In genomic region chr7:12722136-12722535, GRCh38 we compare ENCODE assay signal across 1 cellular context.
TF ChIP-seq lines count a peak whose summit lies in the region.

No MANE protein-coding gene starts in this region.

TF ChIP-seq in IMR-90, 13 proteins besides CTCF, POLR2A, EP300 and RAD21:
- TF ChIP-seq ELK1 (IDR thresholded peaks at IDR 0.05; ENCODE audit: borderline replicate concordance, low read depth, low read length) = no peak
- no peak for TF ChIP-seq MXI1 (IDR thresholded peaks at IDR 0.05; ENCODE audit: borderline replicate concordance, low read depth, low read length)
- TF ChIP-seq SMC3 (IDR thresholded peaks at IDR 0.05; ENCODE audit: low read depth, low read length) = no peak
- no peak for TF ChIP-seq RCOR1 (IDR thresholded peaks at IDR 0.05; ENCODE audit: insufficient replicate concordance, low read length)
- no peak for TF ChIP-seq MAZ (IDR thresholded peaks at IDR 0.05; ENCODE audit: borderline replicate concordance, low read depth, low read length)
- TF ChIP-seq MAFK (IDR thresholded peaks at IDR 0.05; ENCODE audit: low read depth, low read length) = no peak
- no peak for TF ChIP-seq USF2 (IDR thresholded peaks at IDR 0.05; ENCODE audit: low read depth, low read length)
- TF ChIP-seq CHD1 (IDR thresholded peaks at IDR 0.05; ENCODE audit: low read depth, low read length) = no peak
- TF ChIP-seq NFE2L2 (IDR thresholded peaks at IDR 0.05; ENCODE audit: low read depth, low read length) = no peak
- TF ChIP-seq FOS (IDR thresholded peaks at IDR 0.05; ENCODE audit: low read depth, low read length) = no peak
- TF ChIP-seq CEBPB (IDR thresholded peaks at IDR 0.05; ENCODE audit: low read depth, low read length) = no peak
- no peak for TF ChIP-seq BHLHE40 (IDR thresholded peaks at IDR 0.05; ENCODE audit: low read depth, low read length)
- no peak for TF ChIP-seq RFX5 (IDR thresholded peaks at IDR 0.05; ENCODE audit: low read depth, low read length)
